ENCODE assay signal across 8 cellular contexts in genomic region chr10:101783736-101784118, GRCh38. TPM values are rescaled to one million over a fixed set of nuclear protein-coding genes. Genes with fewer than 3 reads are reported as not detected.
A peak's percentile ranks its signal among the peaks of the same experiment; 100 is the strongest.
DNase-seq lines count a peak whose midpoint lies in the region; ATAC-seq and TF ChIP-seq lines count a peak whose summit lies in the region.

No MANE protein-coding gene starts in this region.

- H3K27ac ChIP-seq in left ventricle myocardium inferior (replicated peaks) = peak overlapping the region; percentile 36
- H3K27ac ChIP-seq in vagina = peak overlapping the region; percentile 43

- H3K36me3 ChIP-seq in left ventricle myocardium inferior (peaks cover 48% of the 10 kb centered on the region), kidney epithelial cell (ENCODE audit: control insufficient read depth, insufficient read depth, low read length) (peaks cover 2% of the 10 kb centered on the region), vagina (peaks cover 0 to 36% of the 10 kb centered on the region in 2 donors)

- intact Hi-C loops in left ventricle myocardium inferior (cut with micrococcal nuclease) = loop anchor here (5.0 kb wide), 1 partner anchor 181 kb away; no protein-coding TSS in a partner anchor
- intact Hi-C loops in cardiac septum (cut with DNase I) = loop anchor here (2.0 kb wide), 1 partner anchor 35 kb away; the partner anchor contains the start of gene OGA
- intact Hi-C loops in vagina (cut with DNase I) = no loop called here

- H3K4me3 Mint-ChIP-seq in activated naive CD8-positive, alpha-beta T cell treated with anti-CD3 and anti-CD28 coated beads for 36 hours = peak overlapping the region; percentile 100

- peaks cover 7% of the 10 kb centered on the region for H3K27me3 Mint-ChIP-seq in activated naive CD8-positive, alpha-beta T cell treated with anti-CD3 and anti-CD28 coated beads for 36 hours

- ATAC-seq in HG02981 (IDR thresholded peaks at IDR 0.05; ENCODE audit: unreplicated experiment) = no peak

- peaks cover 46% of the 10 kb centered on the region for H3K4me1 Mint-ChIP-seq in activated naive CD8-positive, alpha-beta T cell treated with anti-CD3 and anti-CD28 coated beads for 36 hours

- peaks cover 52% of the 10 kb centered on the region for H3K4me1 ChIP-seq in left ventricle myocardium inferior
- H3K4me1 ChIP-seq in vagina = peaks cover 58% of the 10 kb centered on the region

- H3K4me3 ChIP-seq in left ventricle myocardium inferior = peak overlapping the region; percentile 72
- H3K4me3 ChIP-seq in kidney epithelial cell (ENCODE audit: low read depth, low read length) = peak overlapping the region; percentile 67
- peak overlapping the region; percentile 53 to 70 for H3K4me3 ChIP-seq in vagina

- TF ChIP-seq CTCF in left ventricle myocardium inferior (IDR thresholded peaks at IDR 0.05; ENCODE audit: borderline replicate concordance) (no peak), kidney epithelial cell (IDR thresholded peaks at IDR 0.05; ENCODE audit: insufficient read depth, low read length, poor library complexity, severe bottlenecking) (no peak), vagina (IDR thresholded peaks at IDR 0.05) (no peak)

- peak overlapping the region; percentile 100 for H3K27ac Mint-ChIP-seq in activated naive CD8-positive, alpha-beta T cell treated with anti-CD3 and anti-CD28 coated beads for 36 hours

- no peak for TF ChIP-seq POLR2A in vagina (IDR thresholded peaks at IDR 0.05)

- no peaks in the 10 kb centered on the region for H3K9me3 Mint-ChIP-seq in activated naive CD8-positive, alpha-beta T cell treated with anti-CD3 and anti-CD28 coated beads for 36 hours

- peaks cover 51% of the 10 kb centered on the region for H3K36me3 Mint-ChIP-seq in activated naive CD8-positive, alpha-beta T cell treated with anti-CD3 and anti-CD28 coated beads for 36 hours

- H3K9me3 ChIP-seq in left ventricle myocardium inferior (replicated peaks) (no peaks in the 10 kb centered on the region), vagina (no peaks in the 10 kb centered on the region)

- DNase-seq in left ventricle myocardium inferior = no peak
- no peak for DNase-seq in cardiac septum (ENCODE audit: low spot score)
- DNase-seq in activated naive CD8-positive, alpha-beta T cell treated with anti-CD3 and anti-CD28 coated beads for 36 hours = no peak
- no peak for DNase-seq in kidney epithelial cell (ENCODE audit: low read depth)
- DNase-seq in vagina (ENCODE audit: extremely low spot score in 2 of 2) = no peak
- DNase-seq in stimulated activated CD4-positive, alpha-beta T cell treated with anti-CD3 and anti-CD28 coated beads, Interleukin-4, amount 100 ng/mL, for 1 hour = no peak
- no peak for DNase-seq in SW480 (ENCODE audit: low spot score)

- peaks cover 10% of the 10 kb centered on the region for H3K27me3 ChIP-seq in left ventricle myocardium inferior (ENCODE audit: low read depth)
- peaks cover 11% of the 10 kb centered on the region for H3K27me3 ChIP-seq in kidney epithelial cell (ENCODE audit: control insufficient read depth, insufficient read depth, low read length)
- no peaks in the 10 kb centered on the region for H3K27me3 ChIP-seq in vagina

RNA-seq across cellular contexts. Expression of gene NPM3, which starts 0.5 kb away (rescaled TPM):
- 7.9 TPM for total RNA-seq in left ventricle myocardium inferior
- 8.9 TPM for total RNA-seq in cardiac septum
- total RNA-seq in activated naive CD8-positive, alpha-beta T cell treated with anti-CD3 and anti-CD28 coated beads for 36 hours = 100 to 1,000 TPM; 255 to 260 TPM
- total RNA-seq in kidney epithelial cell = 98.6 and 115 TPM in 2 replicates
- total RNA-seq in vagina = 39.5 TPM

RNA-seq across cellular contexts. Expression of gene FGF8, which starts 7.8 kb away (rescaled TPM):
- not detected for total RNA-seq in left ventricle myocardium inferior
- not detected for total RNA-seq in cardiac septum
- not detected for total RNA-seq in activated naive CD8-positive, alpha-beta T cell treated with anti-CD3 and anti-CD28 coated beads for 36 hours
- not detected in 2 replicates for total RNA-seq in kidney epithelial cell
- total RNA-seq in vagina = not detected

RNA-seq across cellular contexts. Expression of gene OGA, which starts 34.5 kb away (rescaled TPM):
- total RNA-seq in left ventricle myocardium inferior (96.3 TPM), cardiac septum (77.6 TPM), kidney epithelial cell (72.8 and 78.9 TPM in 2 replicates), vagina (125 TPM)
- total RNA-seq in activated naive CD8-positive, alpha-beta T cell treated with anti-CD3 and anti-CD28 coated beads for 36 hours = 100 to 1,000 TPM in 1 of 2 experiments, 10 to 100 TPM in 1; 92.2 to 100 TPM

RNA-seq across cellular contexts. Expression of gene KCNIP2, which starts 59.9 kb away (rescaled TPM):
- total RNA-seq in left ventricle myocardium inferior (29.2 TPM), cardiac septum (14.9 TPM), kidney epithelial cell (0.29 and 0.48 TPM in 2 replicates), vagina (5.9 TPM)
- total RNA-seq in activated naive CD8-positive, alpha-beta T cell treated with anti-CD3 and anti-CD28 coated beads for 36 hours = 1 to 10 TPM; 1.1 to 1.7 TPM
